1 cellular context compared by ENCODE assay signal in the genomic region with DNA sequence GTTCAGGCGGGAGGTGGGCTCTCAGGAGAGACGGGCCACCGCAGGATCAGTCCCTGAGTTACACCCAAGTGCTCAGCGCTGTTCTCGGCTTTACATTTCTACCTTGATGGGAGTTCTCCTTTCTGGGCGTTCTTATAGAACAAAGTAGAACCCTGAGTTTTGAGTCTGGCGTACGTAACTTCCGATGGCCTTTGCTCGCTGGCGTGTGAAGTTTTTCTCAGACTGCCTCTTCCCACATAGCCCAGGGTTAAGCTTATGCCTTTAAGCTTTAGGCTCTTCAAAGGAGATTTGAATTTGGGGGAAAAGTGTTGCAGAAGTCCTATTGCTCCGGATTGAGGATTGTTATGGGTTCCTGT.
TF ChIP-seq lines count a peak whose summit lies in the region.

No MANE protein-coding gene starts in this region.

TF ChIP-seq in H1, 55 proteins besides CTCF, POLR2A, EP300 and RAD21:
- TF ChIP-seq MAX (IDR thresholded peaks at IDR 0.05) (no peak), TEAD4 (IDR thresholded peaks at IDR 0.05; ENCODE audit: low read depth, low read length) (no peak), RNF2 (IDR thresholded peaks at IDR 0.05; ENCODE audit: borderline replicate concordance, low read depth, low read length, missing control alignments, poor library complexity, severe bottlenecking) (no peak)
